8 cellular contexts compared by ENCODE assay signal in the genomic region with DNA sequence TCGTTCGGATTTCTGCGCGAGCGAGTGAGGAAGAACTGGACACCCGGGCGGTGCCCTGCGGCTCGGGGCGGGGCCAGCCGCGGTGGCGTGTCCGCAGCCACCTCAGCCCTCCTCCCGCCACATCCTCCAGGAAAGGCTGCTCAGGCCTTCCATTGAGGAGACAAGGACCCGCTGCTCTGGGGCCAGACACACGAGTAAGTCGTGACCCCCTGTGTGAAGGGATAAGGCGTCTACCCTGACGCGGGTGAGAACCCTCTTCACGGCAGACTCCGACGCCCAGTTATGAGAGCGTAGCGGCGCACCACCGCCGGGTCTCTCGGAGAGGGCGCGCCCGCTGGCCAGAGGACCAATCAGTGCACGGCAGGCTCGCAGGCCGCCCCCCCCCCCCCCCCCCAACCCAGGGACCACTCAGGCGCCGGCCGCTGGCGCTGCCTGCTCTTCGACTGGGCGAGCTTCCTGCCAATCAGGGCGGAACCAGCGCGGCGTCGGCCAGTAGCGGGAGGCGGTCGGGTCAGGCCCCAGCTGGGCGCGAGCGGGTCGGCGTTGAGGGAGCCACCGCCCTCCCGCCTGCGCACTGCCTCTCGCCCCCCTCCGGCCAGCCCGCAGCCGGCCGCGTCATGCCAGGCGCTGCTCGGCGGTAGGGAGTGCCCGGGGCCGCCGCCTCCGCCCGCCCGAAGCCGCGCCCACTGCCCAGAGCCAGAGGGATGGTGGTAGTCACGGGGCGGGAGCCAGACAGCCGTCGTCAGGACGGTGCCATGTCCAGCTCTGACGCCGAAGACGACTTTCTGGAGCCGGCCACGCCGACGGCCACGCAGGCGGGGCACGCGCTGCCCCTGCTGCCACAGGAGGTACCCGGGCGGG. TPM values are rescaled to one million over a fixed set of nuclear protein-coding genes. Genes with fewer than 3 reads are reported as not detected.
DNase-seq lines count a peak whose midpoint lies in the region; ATAC-seq and TF ChIP-seq lines count a peak whose summit lies in the region.

A gene (plus strand): TSS at position 521 of the 861 bp plus-strand sequence. CDS start 184 bp downstream, at position 705.

- TF ChIP-seq CTCF in astrocyte of the cerebellum (IDR thresholded peaks at IDR 0.05; ENCODE audit: low read depth, low read length, missing control alignments): no peak

- intact Hi-C loops in aorta (cut with DNase I): loop anchor here (1.0 to 5.0 kb wide), 5 partner anchors 26 to 71 kb away; no protein-coding TSS in a partner anchor

- WGBS in aorta, 2 donors: 0 to 1% methylated on average over 65 to 93 of the region's 93 CpGs

- peak within 1 kb of the TSS; percentile 43 to 92 for H3K27ac ChIP-seq in aorta (ENCODE audit: low read depth in 1 of 2, low read length in 2 of 2)

- peaks cover 0 to 3% of the 10 kb centered on the region in 2 donors for H3K4me1 ChIP-seq in aorta (ENCODE audit: control insufficient read depth in 1 of 2, insufficient read depth in 2 of 2, low read length in 2 of 2)

- no peaks in the 10 kb centered on the region for H3K9me3 ChIP-seq in aorta (ENCODE audit: control insufficient read depth, low read length)

- in situ Hi-C loops in astrocyte of the cerebellum (cut with HindIII; ENCODE audit: low sequenced_read_pairs): no loop called here

- DNase-seq in NCI-H2029 treated with DMSO at 0.1 percent for 48 hours (lab: John Stamatoyannopoulos, UW) (peak; percentile 89), T-helper 22 cell (ENCODE audit: low read depth) (peak; percentile 93), astrocyte of the cerebellum (ENCODE audit: low read depth) (peak; percentile 93), hepatic stellate cell (ENCODE audit: low spot score) (peak; percentile 98), renal cortical epithelial cell (ENCODE audit: low read depth) (peak; percentile 88), aorta (peak; percentile 99)

- peak; percentile 90 for ATAC-seq in GM18511 (IDR thresholded peaks at IDR 0.05; ENCODE audit: unreplicated experiment)
- peak; percentile 87 for ATAC-seq in HG03025 (IDR thresholded peaks at IDR 0.05; ENCODE audit: low FRiP score, unreplicated experiment)
- ATAC-seq in aorta (ENCODE audit: low FRiP score): peak; percentile 98

- no peaks in the 10 kb centered on the region for H3K36me3 ChIP-seq in aorta (ENCODE audit: control insufficient read depth in 1 of 2, insufficient read depth in 2 of 2, low read length in 1 of 2)

- no peaks in the 10 kb centered on the region for H3K27me3 ChIP-seq in aorta (ENCODE audit: control insufficient read depth in 1 of 2, insufficient read depth in 2 of 2, low read length in 1 of 2)

- H3K4me3 ChIP-seq in astrocyte of the cerebellum (ENCODE audit: low read depth, low read length) (peak within 1 kb of the TSS; percentile 81), aorta (ENCODE audit: low read length in 2 of 2) (peak within 1 kb of the TSS; percentile 61 to 66)

RNA-seq across cellular contexts. Expression of the gene that starts here (rescaled TPM):
- total RNA-seq in renal cortical epithelial cell (4.0 and 8.4 TPM in 2 replicates), aorta (10 to 100 TPM; 11.4 to 24.4 TPM)
- polyA plus RNA-seq in aorta: 10 to 100 TPM; 10.8 to 14.9 TPM

Comparison
In these comparisons a context has a peak if more than half of its experiments do, and no peak if none do; other contexts are left out.
1. Peak in every context shown above with its lines: DNase-seq, ATAC-seq, H3K4me3 ChIP-seq and H3K27ac ChIP-seq.